In the genomic region with DNA sequence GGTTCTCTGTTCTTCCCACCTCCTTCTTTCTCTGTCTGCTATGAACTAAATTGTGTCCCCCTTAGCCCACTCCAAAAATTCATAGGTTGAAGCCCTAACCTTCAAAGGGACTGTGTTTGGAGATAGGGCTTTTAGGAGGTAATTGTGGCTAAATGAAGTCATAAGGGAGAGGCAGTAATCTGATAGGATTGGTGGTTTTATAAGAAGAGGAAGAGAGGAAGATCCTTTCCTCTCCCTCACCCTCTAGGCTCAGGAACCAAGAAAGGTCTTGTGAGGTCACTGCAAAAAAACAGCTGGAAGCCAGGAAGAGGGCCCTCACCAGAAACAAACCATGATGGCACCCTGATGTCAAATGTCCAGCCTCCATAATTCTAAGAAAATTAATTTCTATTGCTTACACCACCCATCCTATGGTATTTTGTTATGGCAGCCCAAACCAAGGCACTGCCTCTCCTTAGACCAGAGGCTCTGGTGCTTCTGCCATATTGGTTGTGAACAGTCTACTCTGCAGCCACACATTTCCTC, we compare ENCODE assay signal across 23 cellular contexts.
DNase-seq lines count a peak whose midpoint lies in the region; ATAC-seq and TF ChIP-seq lines count a peak whose summit lies in the region.
"Had no signal": no experiment of that assay in that cellular context is flagged by ENCODE, and none has a peak within 500 bp of the region (broad histone marks: within the 10 kb centered on the region; RNA-seq: fewer than 3 reads in every experiment).

No MANE protein-coding gene starts in this region.

- H3K9me3 Mint-ChIP-seq in activated T-cell treated with anti-CD3 and anti-CD28 coated beads, Interleukin-2, amount 50 U/mL, for 4 hours = no peaks in the 10 kb centered on the region
- H3K9me3 Mint-ChIP-seq: activated naive CD8-positive, alpha-beta T cell treated with anti-CD3 and anti-CD28 coated beads for 36 hours; natural killer cell had no signal

- intact Hi-C loops in esophagus muscularis mucosa (cut with DNase I) (no loop called here), testis (cut with DNase I; ENCODE audit: low total_unique reads) (no loop called here)

- TF ChIP-seq POLR2A in esophagus muscularis mucosa (IDR thresholded peaks at IDR 0.05; ENCODE audit: low read depth) = no peak
- no peak for TF ChIP-seq POLR2A in testis (IDR thresholded peaks at IDR 0.05)

- TF ChIP-seq CTCF in esophagus muscularis mucosa (IDR thresholded peaks at IDR 0.05) = no peak
- TF ChIP-seq CTCF in testis (IDR thresholded peaks at IDR 0.05) = no peak

- ATAC-seq in activated T-cell treated with anti-CD3 and anti-CD28 coated beads, Interleukin-2, amount 50 U/mL, for 4 hours = no peak
- ATAC-seq: activated CD8-positive, alpha-beta T cell treated with anti-CD3 and anti-CD28 coated beads, Interleukin-2, amount 10 ng/mL, durations not matched to agents 7 days and 5 days; left ventricle myocardium superior; natural killer cell had no signal

- peak overlapping the region; percentile 31 to 53 (median 35) for H3K27ac ChIP-seq in esophagus muscularis mucosa (replicated peaks in 1 of 4)
- peak overlapping the region; percentile 46 to 51 for H3K27ac ChIP-seq in testis
- H3K27ac ChIP-seq: C4-2B, SK-N-MC, spleen had no signal

- no peak overlapping the region for H3K4me3 ChIP-seq in esophagus muscularis mucosa
- no peak overlapping the region for H3K4me3 ChIP-seq in testis
- H3K4me3 ChIP-seq: SK-N-MC, spleen had no signal

- no peak for TF ChIP-seq EP300 in esophagus muscularis mucosa (IDR thresholded peaks at IDR 0.05)

- peaks cover 2% of the 10 kb centered on the region for H3K27me3 Mint-ChIP-seq in activated T-cell treated with anti-CD3 and anti-CD28 coated beads, Interleukin-2, amount 50 U/mL, for 4 hours (ENCODE audit: low read depth)

- H3K36me3 ChIP-seq in esophagus muscularis mucosa (no peaks in the 10 kb centered on the region), testis (ENCODE audit: low read depth, missing control alignments) (no peaks in the 10 kb centered on the region)
- H3K36me3 ChIP-seq: spleen had no signal

- no peak overlapping the region for H3K4me3 Mint-ChIP-seq in activated T-cell treated with anti-CD3 and anti-CD28 coated beads, Interleukin-2, amount 50 U/mL, for 4 hours
- H3K4me3 Mint-ChIP-seq: activated CD8-positive, alpha-beta T cell treated with anti-CD3 and anti-CD28 coated beads, Interleukin-2, amount 10 ng/mL, durations not matched to agents 7 days and 5 days; activated naive CD8-positive, alpha-beta T cell treated with anti-CD3 and anti-CD28 coated beads for 36 hours; natural killer cell had no signal

- H3K36me3 Mint-ChIP-seq in activated T-cell treated with anti-CD3 and anti-CD28 coated beads, Interleukin-2, amount 50 U/mL, for 4 hours (ENCODE audit: insufficient read depth) = no peaks in the 10 kb centered on the region
- H3K36me3 Mint-ChIP-seq: activated naive CD8-positive, alpha-beta T cell treated with anti-CD3 and anti-CD28 coated beads for 36 hours; natural killer cell had no signal

- peak; percentile 10 to 17 for DNase-seq in Kasumi-1 (lab: John Stamatoyannopoulos, UW)
- DNase-seq in OCI-M1 (lab: John Stamatoyannopoulos, UW) = peak; percentile 80
- no peak for DNase-seq in esophagus muscularis mucosa (ENCODE audit: extremely low spot score)
- no peak for DNase-seq in testis
- no peak for DNase-seq in NCI-H1048 (lab: John Stamatoyannopoulos, UW)
- DNase-seq in dedifferentiated amniotic fluid mesenchymal stem cell (ENCODE audit: extremely low spot score) = no peak
- DNase-seq in activated T-cell treated with anti-CD3 and anti-CD28 coated beads, Interleukin-2, amount 50 U/mL, for 4 hours = no peak
- DNase-seq: activated CD8-positive, alpha-beta T cell treated with anti-CD3 and anti-CD28 coated beads, Interleukin-2, amount 10 ng/mL, durations not matched to agents 7 days and 5 days; activated naive CD8-positive, alpha-beta T cell treated with anti-CD3 and anti-CD28 coated beads for 36 hours; caudate nucleus; cortex of kidney; DND-41; HCEC 1CT; KG1; left ventricle myocardium superior; natural killer cell; NCI-H1092; NCI-H187 treated with DMSO at 0.1 percent for 48 hours; RPMI8226; spleen; stimulated activated CD4-positive, alpha-beta T cell treated with anti-CD3 and anti-CD28 coated beads, Interleukin-2, amount 100 ng/mL, for 48 hours had no signal

- H3K4me1 ChIP-seq in esophagus muscularis mucosa = peaks cover 3 to 57% (median 51%) of the 10 kb centered on the region in 4 donors
- peaks cover 4% of the 10 kb centered on the region for H3K4me1 ChIP-seq in testis
- H3K4me1 ChIP-seq: spleen had no signal

- H3K4me1 Mint-ChIP-seq in activated T-cell treated with anti-CD3 and anti-CD28 coated beads, Interleukin-2, amount 50 U/mL, for 4 hours (ENCODE audit: low read depth) = no peaks in the 10 kb centered on the region
- H3K4me1 Mint-ChIP-seq: activated naive CD8-positive, alpha-beta T cell treated with anti-CD3 and anti-CD28 coated beads for 36 hours; natural killer cell had no signal

- H3K27me3 ChIP-seq in esophagus muscularis mucosa (no peaks in the 10 kb centered on the region), testis (no peaks in the 10 kb centered on the region)
- H3K27me3 ChIP-seq: spleen had no signal

- H3K9me3 ChIP-seq in esophagus muscularis mucosa (no peaks in the 10 kb centered on the region), testis (no peaks in the 10 kb centered on the region)
- H3K9me3 ChIP-seq: spleen had no signal

Comparison
In these comparisons a context has a peak if more than half of its experiments do, and no peak if none do; other contexts are left out.
1. DNase-seq: peak in Kasumi-1 (2 of 2) and OCI-M1 (single experiment); none in esophagus muscularis mucosa (single experiment), testis (single experiment), NCI-H1048 (single experiment), dedifferentiated amniotic fluid mesenchymal stem cell (single experiment) and activated T-cell treated with anti-CD3 and anti-CD28 coated beads, Interleukin-2, amount 50 U/mL, for 4 hours (single experiment).